ENCODE assay signal across 23 cellular contexts in the genomic region with DNA sequence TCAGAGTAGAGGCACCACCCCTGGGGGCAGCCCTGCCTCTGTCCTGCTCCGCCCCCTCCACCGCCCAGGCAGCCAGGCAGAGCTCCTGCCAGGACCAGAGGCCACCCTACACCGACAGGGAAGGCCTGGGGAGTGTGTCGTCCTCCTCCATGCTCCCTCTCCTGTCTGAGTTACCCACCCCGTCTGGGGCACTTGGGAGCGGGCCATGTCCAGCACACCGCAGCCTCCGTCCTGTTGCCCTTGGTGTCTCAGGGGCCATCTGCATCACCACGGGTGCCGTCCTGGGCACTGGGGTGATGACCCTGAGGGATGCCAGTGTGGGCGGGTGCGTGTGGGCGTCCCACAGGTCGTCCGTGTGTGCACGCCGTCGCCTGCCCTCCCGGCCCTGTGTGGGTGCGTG.
"Had no signal": no experiment of that assay in that cellular context is flagged by ENCODE, and none has a peak within 500 bp of the region (broad histone marks: within the 10 kb centered on the region; RNA-seq: fewer than 3 reads in every experiment).

No MANE protein-coding gene starts in this region.

- H3K27ac Mint-ChIP-seq: activated CD8-positive, alpha-beta T cell treated with anti-CD3 and anti-CD28 coated beads, Interleukin-2, amount 10 ng/mL, durations not matched to agents 7 days and 5 days; activated naive CD4-positive, alpha-beta T cell treated with anti-CD3 and anti-CD28 coated beads, Interleukin-2, amount 50 U/mL, for 24 hours; T-helper 1 cell treated with Interleukin-12 subunit alpha and Interleukin-12 subunit beta and Interleukin-4 antibody, amounts not matched to agents 30 μg/mL and 1 μg/mL, for 36 hours had no signal

- H3K9me3 Mint-ChIP-seq: activated naive CD4-positive, alpha-beta T cell treated with anti-CD3 and anti-CD28 coated beads, Interleukin-2, amount 50 U/mL, for 24 hours; T-helper 1 cell treated with Interleukin-12 subunit alpha and Interleukin-12 subunit beta and Interleukin-4 antibody, amounts not matched to agents 30 μg/mL and 1 μg/mL, for 36 hours had no signal

- H3K4me1 ChIP-seq: breast epithelium, Peyer's patch had no signal

- DNase-seq: activated CD4-positive, alpha-beta T cell treated with anti-CD3 and anti-CD28 coated beads for 48 hours; activated CD4-positive, alpha-beta T cell treated with anti-CD3 and anti-CD28 coated beads, Interleukin-2, amount 50 U/mL, for 4 hours; activated CD4-positive, CD25-positive, alpha-beta regulatory T cell treated with anti-CD3 and anti-CD28 coated beads, Interleukin-2, amount 50 U/mL, for 72 hours; activated CD8-positive, alpha-beta memory T cell treated with anti-CD3 and anti-CD28 coated beads, Interleukin-2, amount 50 U/mL, for 48 hours; activated CD8-positive, alpha-beta T cell treated with anti-CD3 and anti-CD28 coated beads, Interleukin-2, amount 10 ng/mL, durations not matched to agents 7 days and 5 days; activated effector memory CD4-positive, alpha-beta T cell treated with Interleukin-2 at 50 U/mL for 16 hours; activated naive CD4-positive, alpha-beta T cell; activated T-cell treated with anti-CD3 and anti-CD28 coated beads, Interleukin-2, amount 50 U/mL, for 1 hour; caudate nucleus; NCI-H1092; NCI-H1417; NCI-H2029; NCI-H345; NCI-H510A; NCI-H69; NK-92 treated with Interleukin-12 subunit alpha and Interleukin-12 subunit beta, amount 100 ng/mL, for 24 hours; OCI-M1; Peyer's patch; SHP77 treated with DMSO at 0.1 percent for 48 hours had no signal

- H3K4me3 ChIP-seq: breast epithelium, Peyer's patch had no signal

- H3K27me3 Mint-ChIP-seq: activated naive CD4-positive, alpha-beta T cell treated with anti-CD3 and anti-CD28 coated beads, Interleukin-2, amount 50 U/mL, for 24 hours had no signal

- ATAC-seq: activated CD8-positive, alpha-beta T cell treated with anti-CD3 and anti-CD28 coated beads, Interleukin-2, amount 10 ng/mL, durations not matched to agents 7 days and 5 days had no signal

- H3K9me3 ChIP-seq: breast epithelium, Peyer's patch had no signal

- H3K36me3 ChIP-seq: breast epithelium had no signal

- H3K27ac ChIP-seq: breast epithelium, Peyer's patch, RWPE1 had no signal

- H3K4me3 Mint-ChIP-seq: activated CD8-positive, alpha-beta T cell treated with anti-CD3 and anti-CD28 coated beads, Interleukin-2, amount 10 ng/mL, durations not matched to agents 7 days and 5 days; activated naive CD4-positive, alpha-beta T cell treated with anti-CD3 and anti-CD28 coated beads, Interleukin-2, amount 50 U/mL, for 24 hours; T-helper 1 cell treated with Interleukin-12 subunit alpha and Interleukin-12 subunit beta and Interleukin-4 antibody, amounts not matched to agents 30 μg/mL and 1 μg/mL, for 36 hours had no signal

- H3K27me3 ChIP-seq: breast epithelium, Peyer's patch had no signal
